In the genomic region with DNA sequence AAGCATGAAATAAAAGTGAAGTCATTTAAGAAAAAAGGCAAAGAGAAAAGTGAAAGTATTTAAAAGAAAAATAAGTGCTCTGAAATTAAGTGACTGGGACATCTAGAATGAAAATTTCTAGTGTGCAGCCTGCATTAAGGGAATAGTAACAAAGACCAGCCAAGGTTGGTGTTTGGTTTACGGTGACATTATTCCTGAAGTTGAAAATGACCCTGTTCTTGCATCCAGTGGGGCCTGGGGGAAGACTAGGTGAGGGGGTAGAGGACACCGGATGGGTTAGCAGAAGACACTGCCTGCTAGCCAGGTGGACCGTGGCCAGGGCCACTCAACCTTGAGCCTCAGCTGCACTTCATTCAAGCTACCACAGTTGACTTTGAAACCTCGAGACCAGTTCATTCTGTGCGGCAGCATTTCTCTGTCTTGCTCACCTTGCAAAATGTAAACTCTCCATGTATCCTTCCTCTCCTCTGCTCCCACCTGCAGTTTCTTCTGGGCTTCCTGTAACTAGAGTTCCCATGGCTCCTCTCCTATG, we compare ENCODE assay signal across 17 cellular contexts. TPM values are rescaled to one million over a fixed set of nuclear protein-coding genes. Genes with fewer than 3 reads are reported as not detected.
DNase-seq lines count a peak whose midpoint lies in the region; ATAC-seq, FAIRE-seq and TF ChIP-seq lines count a peak whose summit lies in the region.
"Had no signal": no experiment of that assay in that cellular context is flagged by ENCODE, and none has a peak within 500 bp of the region (broad histone marks: within the 10 kb centered on the region; RNA-seq: fewer than 3 reads in every experiment).

No MANE protein-coding gene starts in this region.

- H3K27ac ChIP-seq in right atrium auricular region: no peak overlapping the region
- H3K27ac ChIP-seq: cardiac muscle cell, epithelial cell of prostate, suprapubic skin, WERI-Rb-1 had no signal

- H3K4me1 Mint-ChIP-seq in stimulated activated naive CD8-positive, alpha-beta T cell treated with anti-CD3 and anti-CD28 coated beads, Interleukin-15, amount 100 ng/mL, for 72 hours: peaks cover 11% of the 10 kb centered on the region

- no peak for FAIRE-seq in urothelium cell line (lab: Jason Lieb, UNC)

- peaks cover 17% of the 10 kb centered on the region for H3K27me3 Mint-ChIP-seq in stimulated activated naive CD8-positive, alpha-beta T cell treated with anti-CD3 and anti-CD28 coated beads, Interleukin-15, amount 100 ng/mL, for 72 hours

- H3K9me3 ChIP-seq in right atrium auricular region: peaks cover 0 to 6% of the 10 kb centered on the region in 2 donors
- H3K9me3 ChIP-seq: suprapubic skin had no signal

- DNase-seq in stimulated activated naive CD8-positive, alpha-beta T cell treated with anti-CD3 and anti-CD28 coated beads, Interleukin-15, Interleukin-2, amounts not matched to agents 100 U/mL and 50 U/mL, for 24 hours: no peak
- DNase-seq in stimulated activated naive CD8-positive, alpha-beta T cell treated with anti-CD3 and anti-CD28 coated beads, Interleukin-15, amount 100 ng/mL, for 72 hours: no peak
- DNase-seq in urothelium cell line (ENCODE audit: low spot score) (no peak), right atrium auricular region (ENCODE audit: low spot score) (no peak), NCI-H524 treated with DMSO at 0.1 percent for 48 hours (lab: John Stamatoyannopoulos, UW) (no peak)
- DNase-seq: activated gamma-delta T cell, DMS79, NCI-H1092 treated with DMSO at 0.1 percent for 48 hours, NCI-H526 treated with DMSO at 0.1 percent for 48 hours, SHP77 treated with DMSO at 0.1 percent for 48 hours, WERI-Rb-1 had no signal

- no peaks in the 10 kb centered on the region for H3K4me1 ChIP-seq in right atrium auricular region
- H3K4me1 ChIP-seq: suprapubic skin had no signal

- no peaks in the 10 kb centered on the region for H3K27me3 ChIP-seq in right atrium auricular region
- H3K27me3 ChIP-seq: cardiac muscle cell had no signal

- no peak for TF ChIP-seq CTCF in right atrium auricular region (IDR thresholded peaks at IDR 0.05)

- no peaks in the 10 kb centered on the region for H3K36me3 ChIP-seq in right atrium auricular region
- H3K36me3 ChIP-seq: cardiac muscle cell, suprapubic skin, WERI-Rb-1 had no signal

- no peak overlapping the region for H3K4me3 ChIP-seq in right atrium auricular region
- H3K4me3 ChIP-seq: cardiac muscle cell, suprapubic skin had no signal

- H3K4me3 Mint-ChIP-seq in stimulated activated naive CD8-positive, alpha-beta T cell treated with anti-CD3 and anti-CD28 coated beads, Interleukin-15, amount 100 ng/mL, for 72 hours: no peak overlapping the region

- peak; percentile 11 for ATAC-seq in stimulated activated naive CD8-positive, alpha-beta T cell treated with anti-CD3 and anti-CD28 coated beads, Interleukin-15, Interleukin-2, amounts not matched to agents 100 U/mL and 50 U/mL, for 24 hours
- no peak for ATAC-seq in stimulated activated naive CD8-positive, alpha-beta T cell treated with anti-CD3 and anti-CD28 coated beads, Interleukin-15, amount 100 ng/mL, for 72 hours
- peak; percentile 50 for ATAC-seq in GM21737 (IDR thresholded peaks at IDR 0.05; ENCODE audit: unreplicated experiment)
- ATAC-seq in HG03378 (IDR thresholded peaks at IDR 0.05; ENCODE audit: unreplicated experiment): peak; percentile 21
- ATAC-seq in HG03469 (IDR thresholded peaks at IDR 0.05; ENCODE audit: unreplicated experiment): no peak

- no peak overlapping the region for H3K27ac Mint-ChIP-seq in stimulated activated naive CD8-positive, alpha-beta T cell treated with anti-CD3 and anti-CD28 coated beads, Interleukin-15, amount 100 ng/mL, for 72 hours

- H3K9me3 Mint-ChIP-seq in stimulated activated naive CD8-positive, alpha-beta T cell treated with anti-CD3 and anti-CD28 coated beads, Interleukin-15, amount 100 ng/mL, for 72 hours: peaks cover 0 to 7% of the 10 kb centered on the region in 2 donors

RNA-seq across cellular contexts. Expression of a gene that starts 14.3 kb away (rescaled TPM):
- total RNA-seq in right atrium auricular region: 10 to 100 TPM; 42.3 to 54.2 TPM

Comparison
In these comparisons a context has a peak if more than half of its experiments do, and no peak if none do; other contexts are left out.
1. ATAC-seq: peak in stimulated activated naive CD8-positive, alpha-beta T cell treated with anti-CD3 and anti-CD28 coated beads, Interleukin-15, Interleukin-2, amounts not matched to agents 100 U/mL and 50 U/mL, for 24 hours (single experiment), GM21737 (single experiment) and HG03378 (single experiment); none in stimulated activated naive CD8-positive, alpha-beta T cell treated with anti-CD3 and anti-CD28 coated beads, Interleukin-15, amount 100 ng/mL, for 72 hours (single experiment) and HG03469 (single experiment).